ENCODE assay signal across 13 cellular contexts in the genomic region with DNA sequence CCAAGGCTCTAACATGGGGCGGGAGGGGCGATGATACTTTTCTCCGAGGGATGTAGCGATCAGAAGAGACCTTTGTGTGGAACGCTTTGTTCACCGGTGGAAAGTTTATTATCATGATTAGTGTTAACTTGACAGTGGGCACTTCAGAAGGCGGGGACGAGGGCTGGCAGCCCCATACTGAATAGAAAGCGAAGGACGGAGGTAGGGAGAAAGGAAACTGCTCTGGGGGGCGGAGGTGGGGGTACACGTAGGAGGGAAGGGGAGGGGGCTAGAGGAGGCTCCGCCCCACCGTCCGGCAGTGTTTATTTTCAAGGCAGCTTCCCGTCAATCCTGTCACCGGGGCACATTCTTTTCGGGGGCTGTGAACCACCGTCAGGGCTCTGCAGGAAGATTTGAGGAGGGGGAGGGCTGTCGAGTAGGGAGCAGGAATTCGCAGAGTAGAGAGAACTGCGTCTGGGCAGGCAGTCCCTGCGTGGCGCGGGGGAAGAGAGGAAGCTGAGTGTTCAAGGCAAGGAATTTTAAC. TPM values are rescaled to one million over a fixed set of nuclear protein-coding genes. Genes with fewer than 3 reads are reported as not detected.
DNase-seq lines count a peak whose midpoint lies in the region; ATAC-seq, FAIRE-seq and TF ChIP-seq lines count a peak whose summit lies in the region.
"Had no signal": no experiment of that assay in that cellular context is flagged by ENCODE, and none has a peak within 500 bp of the region (broad histone marks: within the 10 kb centered on the region; RNA-seq: fewer than 3 reads in every experiment).

No MANE protein-coding gene starts in this region.

- H3K9me3 ChIP-seq in CD4-positive, alpha-beta memory T cell (ENCODE audit: control insufficient read depth in 1 of 2, low read length in 2 of 2) = no peaks in the 10 kb centered on the region
- no peaks in the 10 kb centered on the region for H3K9me3 ChIP-seq in HUES48 (ENCODE audit: control insufficient read depth, insufficient read depth, low read length)
- no peaks in the 10 kb centered on the region for H3K9me3 ChIP-seq in duodenal mucosa (ENCODE audit: control insufficient read depth in 1 of 2, low read length in 2 of 2)
- H3K9me3 ChIP-seq in naive thymus-derived CD4-positive, alpha-beta T cell (ENCODE audit: control insufficient read depth in 2 of 3, low read length in 3 of 3) = no peaks in the 10 kb centered on the region

- TF ChIP-seq CTCF in D721Med (IDR thresholded peaks at IDR 0.05; ENCODE audit: insufficient read depth, missing control alignments) = no peak

- no peak overlapping the region for H3K27ac Mint-ChIP-seq in CD4-positive, alpha-beta memory T cell
- no peak overlapping the region for H3K27ac Mint-ChIP-seq in naive thymus-derived CD4-positive, alpha-beta T cell

- peak overlapping the region in 7 of 8 donors; percentile 14 to 62 (median 32) for H3K4me3 Mint-ChIP-seq in CD4-positive, alpha-beta memory T cell
- peak overlapping the region in 9 of 10 donors; percentile 24 to 78 (median 59) for H3K4me3 Mint-ChIP-seq in naive thymus-derived CD4-positive, alpha-beta T cell

- no peak for DNase-seq in CD4-positive, alpha-beta memory T cell
- DNase-seq in naive thymus-derived CD4-positive, alpha-beta T cell = no peak
- DNase-seq in mucosa of gallbladder (ENCODE audit: low spot score) (no peak), GM03348 (ENCODE audit: low spot score) (no peak), NCI-H345 (lab: John Stamatoyannopoulos, UW) (no peak), D721Med (ENCODE audit: insufficient read length, low spot score) (no peak)
- DNase-seq: activated CD8-positive, alpha-beta memory T cell treated with anti-CD3 and anti-CD28 coated beads for 24 hours; cerebellar nuclear complex; stimulated activated CD4-positive, alpha-beta T cell treated with anti-CD3 and anti-CD28 coated beads, Interleukin-4, amount 100 ng/mL, for 1 hour had no signal

- FAIRE-seq in D721Med (lab: Jason Lieb, UNC) = no peak
- FAIRE-seq: GM18507 had no signal

- no peak overlapping the region for H3K27ac ChIP-seq in CD4-positive, alpha-beta memory T cell (ENCODE audit: low read depth, low read length)
- H3K27ac ChIP-seq in HUES48 (ENCODE audit: low read depth, low read length) = no peak overlapping the region
- peak overlapping the region; percentile 70 for H3K27ac ChIP-seq in duodenal mucosa (ENCODE audit: low read depth, low read length)
- no peak overlapping the region for H3K27ac ChIP-seq in naive thymus-derived CD4-positive, alpha-beta T cell (ENCODE audit: low read depth, low read length)
- H3K27ac ChIP-seq: upper lobe of left lung had no signal

- intact Hi-C loops in CD4-positive, alpha-beta memory T cell (cut with micrococcal nuclease) = no loop called here
- intact Hi-C loops in naive thymus-derived CD4-positive, alpha-beta T cell (cut with micrococcal nuclease) = no loop called here

- no peak for ATAC-seq in naive thymus-derived CD4-positive, alpha-beta T cell

- CTCF ChIA-PET in CD4-positive, alpha-beta memory T cell (lab: Charles Lee; ENCODE audit: partially characterized antibody) = no interaction called here
- CTCF ChIA-PET in naive thymus-derived CD4-positive, alpha-beta T cell (lab: Charles Lee) = no interaction called here

- no peaks in the 10 kb centered on the region for H3K9me3 Mint-ChIP-seq in CD4-positive, alpha-beta memory T cell
- peaks cover 0 to 3% (median 0%) of the 10 kb centered on the region in 11 donors for H3K9me3 Mint-ChIP-seq in naive thymus-derived CD4-positive, alpha-beta T cell

- H3K4me1 ChIP-seq in CD4-positive, alpha-beta memory T cell (ENCODE audit: insufficient read depth, low read length) = no peaks in the 10 kb centered on the region
- H3K4me1 ChIP-seq in HUES48 (ENCODE audit: control insufficient read depth, insufficient read depth, low read length) (peaks cover 61% of the 10 kb centered on the region), duodenal mucosa (ENCODE audit: control insufficient read depth in 1 of 2, insufficient read depth in 2 of 2, low read length in 2 of 2) (peaks cover 3 to 11% of the 10 kb centered on the region in 2 donors)
- no peaks in the 10 kb centered on the region for H3K4me1 ChIP-seq in naive thymus-derived CD4-positive, alpha-beta T cell (ENCODE audit: control insufficient read depth in 2 of 2, insufficient read depth in 2 of 2, low read length in 2 of 2)

- no peaks in the 10 kb centered on the region for H3K36me3 ChIP-seq in CD4-positive, alpha-beta memory T cell (ENCODE audit: insufficient read depth, low read length)
- H3K36me3 ChIP-seq in HUES48 (ENCODE audit: control insufficient read depth, insufficient read depth, low read length) (no peaks in the 10 kb centered on the region), duodenal mucosa (ENCODE audit: control insufficient read depth in 1 of 2, insufficient read depth in 2 of 2, low read length in 2 of 2) (no peaks in the 10 kb centered on the region)
- no peaks in the 10 kb centered on the region for H3K36me3 ChIP-seq in naive thymus-derived CD4-positive, alpha-beta T cell (ENCODE audit: control insufficient read depth in 2 of 3, insufficient read depth in 3 of 3, low read length in 3 of 3)
- H3K36me3 ChIP-seq: upper lobe of left lung had no signal

- H3K4me3 ChIP-seq in CD4-positive, alpha-beta memory T cell (ENCODE audit: low read length in 2 of 2) = no peak overlapping the region
- H3K4me3 ChIP-seq in HUES48 (ENCODE audit: low read depth, low read length) (peak overlapping the region; percentile 57), duodenal mucosa (ENCODE audit: low read depth in 1 of 2, low read length in 2 of 2) (peak overlapping the region in 1 of 2 donors; percentile 30)
- no peak overlapping the region for H3K4me3 ChIP-seq in naive thymus-derived CD4-positive, alpha-beta T cell (ENCODE audit: low read length)

- H3K27me3 ChIP-seq in CD4-positive, alpha-beta memory T cell (ENCODE audit: insufficient read depth, low read length) = peaks cover 15% of the 10 kb centered on the region
- H3K27me3 ChIP-seq in HUES48 (ENCODE audit: control insufficient read depth, insufficient read depth, low read length) = peaks cover 100% of the 10 kb centered on the region
- H3K27me3 ChIP-seq in duodenal mucosa (ENCODE audit: control insufficient read depth in 1 of 2, insufficient read depth in 2 of 2, low read length in 2 of 2) = peaks cover 80 to 86% of the 10 kb centered on the region in 2 donors
- H3K27me3 ChIP-seq in naive thymus-derived CD4-positive, alpha-beta T cell (ENCODE audit: control insufficient read depth in 2 of 2, insufficient read depth in 2 of 2, low read length in 2 of 2) = peaks cover 0 to 7% of the 10 kb centered on the region in 2 donors

- peaks cover 0 to 18% (median 6%) of the 10 kb centered on the region in 4 donors for H3K4me1 Mint-ChIP-seq in CD4-positive, alpha-beta memory T cell
- peaks cover 0 to 12% (median 11%) of the 10 kb centered on the region in 7 donors for H3K4me1 Mint-ChIP-seq in naive thymus-derived CD4-positive, alpha-beta T cell

- H3K27me3 Mint-ChIP-seq in CD4-positive, alpha-beta memory T cell = peaks cover 28 to 56% of the 10 kb centered on the region in 2 donors
- H3K27me3 Mint-ChIP-seq in naive thymus-derived CD4-positive, alpha-beta T cell = peaks cover 72 to 88% (median 74%) of the 10 kb centered on the region in 5 donors

- H3K36me3 Mint-ChIP-seq in CD4-positive, alpha-beta memory T cell = no peaks in the 10 kb centered on the region
- H3K36me3 Mint-ChIP-seq in naive thymus-derived CD4-positive, alpha-beta T cell = no peaks in the 10 kb centered on the region

- POLR2A ChIA-PET in CD4-positive, alpha-beta memory T cell (lab: Charles Lee; ENCODE audit: partially characterized antibody) = no interaction called here
- POLR2A ChIA-PET in naive thymus-derived CD4-positive, alpha-beta T cell (lab: Charles Lee) = no interaction called here

- H3K9ac ChIP-seq in HUES48 (ENCODE audit: low read depth, low read length) = no peak overlapping the region
- H3K9ac ChIP-seq in duodenal mucosa (ENCODE audit: low read depth in 1 of 2, low read length in 2 of 2) = peak overlapping the region in 1 of 2 donors; percentile 42

RNA-seq across cellular contexts. Expression of a gene that starts 9.4 kb away (rescaled TPM):
- not detected for total RNA-seq in CD4-positive, alpha-beta memory T cell
- under 1 TPM in 1 of 2 donors, not detected in 1; 0.09 TPM for polyA plus RNA-seq in CD4-positive, alpha-beta memory T cell
- not detected for total RNA-seq in naive thymus-derived CD4-positive, alpha-beta T cell
- polyA plus RNA-seq in naive thymus-derived CD4-positive, alpha-beta T cell = not detected
- total RNA-seq in mucosa of gallbladder = 4.4 TPM
